12 cellular contexts compared by ENCODE assay signal in genomic region chr6:138104618-138105213, GRCh38. TPM values are rescaled to one million over a fixed set of nuclear protein-coding genes. Genes with fewer than 3 reads are reported as not detected.
DNase-seq lines count a peak whose midpoint lies in the region; ATAC-seq, FAIRE-seq and TF ChIP-seq lines count a peak whose summit lies in the region.
"Had no signal": no experiment of that assay in that cellular context is flagged by ENCODE, and none has a peak within 500 bp of the region (broad histone marks: within the 10 kb centered on the region; RNA-seq: fewer than 3 reads in every experiment).

No MANE protein-coding gene starts in this region.

- in situ Hi-C loops in ACHN (cut with HindIII; ENCODE audit: low pct_ligation_motif_present, low pct_unique_long_range_greater_than_20kb, low sequenced_read_pairs), result no loop called here

- no peak overlapping the region for H3K4ac ChIP-seq in trophoblast cell (ENCODE audit: low read depth, low read length)

- TF ChIP-seq CTCF in HEK293 (tag by site-specific recombination; IDR thresholded peaks at IDR 0.05) (no peak), gastroesophageal sphincter (IDR thresholded peaks at IDR 0.05) (no peak)

- no peak overlapping the region for H2AFZ ChIP-seq in trophoblast cell (ENCODE audit: insufficient read depth, low read length, poor library complexity)

- no peak for FAIRE-seq in urothelium cell line (lab: Jason Lieb, UNC)

- H2BK5ac ChIP-seq in trophoblast cell (ENCODE audit: low read depth, low read length, poor library complexity), result no peak overlapping the region

- no peak overlapping the region for H4K8ac ChIP-seq in trophoblast cell (ENCODE audit: low read depth, low read length)

- no peak overlapping the region for H2BK12ac ChIP-seq in trophoblast cell (ENCODE audit: low read length)

- H4K91ac ChIP-seq in trophoblast cell (ENCODE audit: low read depth, low read length), result no peak overlapping the region

- no peak overlapping the region for H2BK120ac ChIP-seq in trophoblast cell (ENCODE audit: insufficient read depth, low read length, poor library complexity)

- H4K12ac ChIP-seq in trophoblast cell (ENCODE audit: low read depth, low read length), result no peak overlapping the region

- H3K79me1 ChIP-seq in trophoblast cell (ENCODE audit: low read length), result peaks cover 12% of the 10 kb centered on the region

- H3K4me1 ChIP-seq in HEK293 (ENCODE audit: control insufficient read depth, insufficient read depth, low read length) (peaks cover 13% of the 10 kb centered on the region), trophoblast cell (ENCODE audit: control insufficient read depth in 1 of 2, insufficient read depth in 2 of 2, low read length in 2 of 2) (peaks cover 2 to 10% of the 10 kb centered on the region in 2 experiments), gastroesophageal sphincter (peaks cover 3 to 55% (median 7%) of the 10 kb centered on the region in 3 donors)

- no CpG with 5 or more reads among the region's 10 CpGs for WGBS in trophoblast cell (ENCODE audit: extremely low coverage, insufficient coverage, insufficient read length)
- 68 to 75% methylated on average over 10 of the region's 10 CpGs for WGBS in gastroesophageal sphincter (ENCODE audit: low coverage in 1 of 2), 2 donors

- POLR2A ChIA-PET in HEK293 (lab: Yijun Ruan, JAX), result interaction anchor here (0.6 to 5.0 kb wide), 5 partner anchors 18 to 1270 kb away, joined by 3 to 36 read pairs (median 4); no protein-coding TSS in a partner anchor

- no peak overlapping the region for H3K9ac ChIP-seq in trophoblast cell (ENCODE audit: low read length)

- no peaks in the 10 kb centered on the region for H3K9me3 ChIP-seq in HEK293 (ENCODE audit: control insufficient read depth, insufficient read depth, low read depth, low read length)
- H3K9me3 ChIP-seq in trophoblast cell (ENCODE audit: insufficient read depth, low read depth, low read length), result no peaks in the 10 kb centered on the region
- H3K9me3 ChIP-seq in gastroesophageal sphincter, result no peaks in the 10 kb centered on the region

- H3K4me3 ChIP-seq in HEK293 (ENCODE audit: low read depth, low read length) (peak overlapping the region; percentile 4; the same call in 1 of the 2 replicates), trophoblast cell (ENCODE audit: low read depth, low read length) (no peak overlapping the region), gastroesophageal sphincter (no peak overlapping the region)

- no peak for ATAC-seq in gastroesophageal sphincter

- DNase-seq in NCI-H69 (lab: John Stamatoyannopoulos, UW) (peak; percentile 81), epithelial cell of prostate (ENCODE audit: low read depth, low spot score) (no peak), trophoblast cell (peak in 1 of 2 donors; percentile 51), urothelium cell line (ENCODE audit: low spot score) (no peak), ACHN (no peak)
- no peak for DNase-seq in stimulated activated CD4-positive, alpha-beta T cell treated with anti-CD3 and anti-CD28 coated beads, Interleukin-4, amount 100 ng/mL, for 24 hours
- DNase-seq: activated CD4-positive, alpha-beta T cell treated with anti-CD3 and anti-CD28 coated beads, Interleukin-2, amount 50 U/mL, for 48 hours; erythroblast; Karpas-422; NCI-H2107 had no signal

- H3K79me2 ChIP-seq in trophoblast cell (ENCODE audit: control insufficient read depth, insufficient read depth, low read length, poor library complexity), result peaks cover 10% of the 10 kb centered on the region

- TF ChIP-seq POLR2A in gastroesophageal sphincter (IDR thresholded peaks at IDR 0.05), result no peak

- no peak overlapping the region for H3K14ac ChIP-seq in trophoblast cell (ENCODE audit: low read length)

- H3K27ac ChIP-seq in HEK293 (ENCODE audit: extremely low read depth, low read depth, low read length) (peak overlapping the region; percentile 18; the same call in 1 of the 2 replicates), epithelial cell of prostate (peak overlapping the region; percentile 97), trophoblast cell (ENCODE audit: low read depth, low read length) (no peak overlapping the region), gastroesophageal sphincter (peak overlapping the region in 1 of 4 donors; percentile 89)

- no peak overlapping the region for H3K23ac ChIP-seq in trophoblast cell (ENCODE audit: low read length)

- no peak overlapping the region for H2AK5ac ChIP-seq in trophoblast cell (ENCODE audit: low read length)

- no peak overlapping the region for H3K18ac ChIP-seq in trophoblast cell (ENCODE audit: low read length)

- CTCF ChIA-PET in HEK293 (lab: Yijun Ruan, JAX), result interaction anchor here (0.6 to 3.8 kb wide), 11 partner anchors 11 to 763 kb away, joined by 3 to 99 read pairs (median 4); no protein-coding TSS in a partner anchor

- H3K36me3 ChIP-seq in HEK293 (ENCODE audit: control insufficient read depth in 2 of 2, insufficient read depth in 1 of 2, low read length in 2 of 2) (no peaks in the 10 kb centered on the region), trophoblast cell (ENCODE audit: control insufficient read depth in 1 of 2, insufficient read depth in 2 of 2, low read length in 2 of 2) (no peaks in the 10 kb centered on the region), gastroesophageal sphincter (no peaks in the 10 kb centered on the region)

- TF ChIP-seq EP300 in gastroesophageal sphincter (IDR thresholded peaks at IDR 0.05), result no peak

- peak overlapping the region; percentile 33 for H3K4me2 ChIP-seq in trophoblast cell (ENCODE audit: low read length)

- H3K27me3 ChIP-seq in trophoblast cell (ENCODE audit: insufficient read depth, low read length), result no peaks in the 10 kb centered on the region
- no peaks in the 10 kb centered on the region for H3K27me3 ChIP-seq in gastroesophageal sphincter

TF ChIP-seq in HEK293, 187 proteins besides CTCF, POLR2A, EP300 and RAD21:
- peak; percentile 77 for TF ChIP-seq ZNF335 (tag by site-specific recombination; conservative IDR thresholded peaks at IDR 0.05)
- no peak for TF ChIP-seq ZFP37 (tag by site-specific recombination; IDR thresholded peaks at IDR 0.05)
- no peak for TF ChIP-seq ZNF157 (tag by site-specific recombination; IDR thresholded peaks at IDR 0.05)
- no peak for TF ChIP-seq ZNF561 (tag by site-specific recombination; IDR thresholded peaks at IDR 0.05; ENCODE audit: borderline replicate concordance)
- 0 out of 2 replicates have a peak, but pooled peaks have one; percentile 6 for TF ChIP-seq ZFP69B (tag by site-specific recombination; IDR thresholded peaks at IDR 0.05)
- no peak for TF ChIP-seq ZNF391 (tag by site-specific recombination; IDR thresholded peaks at IDR 0.05; ENCODE audit: borderline replicate concordance, low read depth)
- peak; percentile 16; the same call in 1 of the 2 replicates for TF ChIP-seq EGR2 (tag by site-specific recombination; IDR thresholded peaks at IDR 0.05; ENCODE audit: low read depth)
- peak; percentile 18; the same call in 1 of the 2 replicates for TF ChIP-seq PRDM6 (tag by site-specific recombination; IDR thresholded peaks at IDR 0.05)
- 0 out of 2 replicates have a peak, but pooled peaks have one; percentile 37 for TF ChIP-seq ZFHX2 (tag by site-specific recombination; conservative IDR thresholded peaks at IDR 0.05)
- peak; percentile 85 for TF ChIP-seq ZBTB17 (tag by site-specific recombination; IDR thresholded peaks at IDR 0.05)
- TF ChIP-seq BCL11A (tag by site-specific recombination; IDR thresholded peaks at IDR 0.05; ENCODE audit: low read depth), result no peak
- no peak for TF ChIP-seq ZNF239 (tag by site-specific recombination; IDR thresholded peaks at IDR 0.05)

RNA-seq across cellular contexts. Expression of gene PERP, which starts 2.5 kb away (rescaled TPM):
- polyA plus RNA-seq in trophoblast cell (2013), result 123 and 131 TPM in 2 replicates
- total RNA-seq in gastroesophageal sphincter, result 100 to 1,000 TPM in 1 of 4 donors, 10 to 100 TPM in 3; 20.7 to 155 (median 60.6) TPM

RNA-seq across cellular contexts. Expression of gene ARFGEF3, which starts 57.0 kb away (rescaled TPM):
- 0.12 TPM in 2 replicates for polyA plus RNA-seq in trophoblast cell (2013)
- 1 to 10 TPM in 3 of 4 donors, under 1 TPM in 1; 0.47 to 4.2 (median 1.8) TPM for total RNA-seq in gastroesophageal sphincter
